24 cellular contexts compared by ENCODE assay signal in the genomic region with DNA sequence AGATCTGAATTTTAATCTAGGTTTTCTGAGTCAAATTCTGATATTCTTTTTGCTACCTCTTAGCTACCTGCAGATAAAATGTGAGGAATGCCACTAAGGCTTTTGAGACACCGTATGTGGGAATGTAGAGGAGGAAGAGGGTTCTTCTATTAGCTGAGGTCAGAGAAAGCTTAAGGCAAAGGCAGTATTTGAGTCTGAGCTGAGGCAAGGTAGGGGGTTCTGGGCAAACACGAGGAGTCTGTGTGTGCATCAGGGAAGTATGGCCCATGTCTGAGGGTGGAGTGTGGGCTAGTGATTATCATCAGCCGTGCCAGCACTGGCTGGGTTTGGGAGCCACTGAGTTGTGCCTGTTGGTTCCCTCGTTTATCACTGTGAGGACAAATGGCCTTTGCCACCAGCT.
"Had no signal": no experiment of that assay in that cellular context is flagged by ENCODE, and none has a peak within 500 bp of the region (broad histone marks: within the 10 kb centered on the region; RNA-seq: fewer than 3 reads in every experiment).

No MANE protein-coding gene starts in this region.

- ATAC-seq: effector memory CD8-positive, alpha-beta T cell; left lobe of liver; mucosa of descending colon; natural killer cell treated with Interleukin-12 subunit alpha and Interleukin-12 subunit beta and Interleukin-15 and Interleukin-18, amount 100 ng/mL, for 72 hours; psoas muscle; right cardiac atrium; stimulated activated effector memory CD8-positive, alpha-beta T cell treated with anti-CD3 and anti-CD28 coated beads, Interleukin-12 subunit alpha, Interleukin-12 subunit beta, amount 100 ng/mL, for 72 hours had no signal

- H3K36me3 ChIP-seq: sigmoid colon, stomach, thyroid gland had no signal

- H3K27ac Mint-ChIP-seq: effector memory CD8-positive, alpha-beta T cell; memory B cell; mesothelial cell of epicardium; naive B cell; natural killer cell treated with Interleukin-12 subunit alpha and Interleukin-12 subunit beta and Interleukin-15 and Interleukin-18, amount 100 ng/mL, for 72 hours; stimulated activated effector memory CD8-positive, alpha-beta T cell treated with anti-CD3 and anti-CD28 coated beads, Interleukin-12 subunit alpha, Interleukin-12 subunit beta, amount 100 ng/mL, for 72 hours; type B pancreatic cell had no signal

- DNase-seq: cortex of kidney; effector memory CD8-positive, alpha-beta T cell; hypothalamus; kidney; mucosa of descending colon; naive B cell; nucleus accumbens; psoas muscle; right cardiac atrium; sigmoid colon; stimulated activated CD4-positive, alpha-beta T cell treated with anti-CD3 and anti-CD28 coated beads, Interleukin-2, amount 100 ng/mL, for 24 hours; stimulated activated CD4-positive, alpha-beta T cell treated with anti-CD3 and anti-CD28 coated beads, Interleukin-4, amount 100 ng/mL, for 24 hours; stimulated activated naive CD4-positive, alpha-beta T cell treated with Interleukin-2 at 50 U/mL for 16 hours; stomach; thyroid gland had no signal

- H3K4me3 Mint-ChIP-seq: effector memory CD8-positive, alpha-beta T cell; memory B cell; mesothelial cell of epicardium; naive B cell; natural killer cell treated with Interleukin-12 subunit alpha and Interleukin-12 subunit beta and Interleukin-15 and Interleukin-18, amount 100 ng/mL, for 72 hours; neural crest cell; stimulated activated effector memory CD8-positive, alpha-beta T cell treated with anti-CD3 and anti-CD28 coated beads, Interleukin-12 subunit alpha, Interleukin-12 subunit beta, amount 100 ng/mL, for 72 hours; type B pancreatic cell had no signal

- FAIRE-seq: frontal cortex, kidney had no signal

- H3K4me1 ChIP-seq: psoas muscle, sigmoid colon, stomach, thyroid gland had no signal

- H3K27me3 ChIP-seq: sigmoid colon, stomach, thyroid gland had no signal

- H3K9me3 ChIP-seq: mucosa of descending colon, psoas muscle, sigmoid colon, stomach, thyroid gland had no signal

- H3K27me3 Mint-ChIP-seq: effector memory CD8-positive, alpha-beta T cell; memory B cell; naive B cell; natural killer cell treated with Interleukin-12 subunit alpha and Interleukin-12 subunit beta and Interleukin-15 and Interleukin-18, amount 100 ng/mL, for 72 hours; type B pancreatic cell had no signal

- H3K36me3 Mint-ChIP-seq: memory B cell; mesothelial cell of epicardium; naive B cell; natural killer cell treated with Interleukin-12 subunit alpha and Interleukin-12 subunit beta and Interleukin-15 and Interleukin-18, amount 100 ng/mL, for 72 hours; stimulated activated effector memory CD8-positive, alpha-beta T cell treated with anti-CD3 and anti-CD28 coated beads, Interleukin-12 subunit alpha, Interleukin-12 subunit beta, amount 100 ng/mL, for 72 hours; type B pancreatic cell had no signal

- H3K4me1 Mint-ChIP-seq: mesothelial cell of epicardium; stimulated activated effector memory CD8-positive, alpha-beta T cell treated with anti-CD3 and anti-CD28 coated beads, Interleukin-12 subunit alpha, Interleukin-12 subunit beta, amount 100 ng/mL, for 72 hours had no signal

- H3K9me3 Mint-ChIP-seq: effector memory CD8-positive, alpha-beta T cell; memory B cell; mesothelial cell of epicardium; naive B cell; neural crest cell; type B pancreatic cell had no signal

- H3K27ac ChIP-seq: psoas muscle, sigmoid colon, stomach, thyroid gland had no signal

- H3K4me3 ChIP-seq: lung, mucosa of descending colon, psoas muscle, sigmoid colon, stomach, thyroid gland had no signal
